8 cellular contexts compared by ENCODE assay signal in the genomic region with DNA sequence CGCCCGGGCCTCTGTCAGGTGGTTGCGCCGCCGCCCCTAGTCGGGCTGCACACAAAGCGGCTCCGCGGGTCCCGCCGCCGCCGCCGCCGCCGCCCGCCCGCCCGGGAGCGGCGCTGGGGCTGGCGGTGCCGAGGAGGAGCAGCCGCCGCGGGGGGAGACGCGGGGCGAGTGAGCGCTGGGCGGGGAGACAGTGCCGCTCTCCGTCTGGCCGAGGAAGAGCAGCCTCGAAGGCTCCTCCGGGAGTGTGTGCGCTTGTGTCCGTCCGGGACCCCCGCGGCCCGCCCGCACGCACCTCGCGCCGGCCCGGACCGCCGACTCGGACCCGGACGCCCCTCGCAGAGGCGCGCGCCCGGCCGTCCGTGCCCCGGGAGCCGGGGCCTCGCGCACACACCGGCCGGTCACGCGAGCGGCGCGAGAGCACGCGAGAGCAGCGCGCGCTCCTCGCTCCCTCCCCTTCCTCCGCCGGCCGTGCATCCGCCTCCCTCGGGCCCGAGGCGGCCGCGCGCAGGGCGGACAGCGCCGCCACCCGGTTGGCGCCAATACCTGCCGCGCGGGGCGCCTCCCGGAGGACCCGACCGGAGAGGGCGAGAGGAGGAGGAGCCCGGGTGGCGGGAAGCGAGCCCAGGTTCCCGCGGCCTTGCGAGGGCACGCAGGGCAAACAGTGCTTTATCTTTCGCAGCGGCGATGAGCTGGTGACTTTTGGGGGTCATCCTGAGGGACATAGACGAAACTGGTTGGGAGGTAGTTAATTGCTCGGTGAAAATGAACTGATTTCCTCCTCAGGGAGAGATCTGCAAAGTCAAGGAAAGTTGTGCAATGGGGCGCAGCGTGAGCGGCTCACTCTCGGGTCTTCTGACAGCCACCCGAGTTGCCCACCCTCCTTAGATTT. TPM values are rescaled to one million over a fixed set of nuclear protein-coding genes. Genes with fewer than 3 reads are reported as not detected.
A peak's percentile ranks its signal among the peaks of the same experiment; 100 is the strongest.
DNase-seq lines count a peak whose midpoint lies in the region; ATAC-seq, FAIRE-seq and TF ChIP-seq lines count a peak whose summit lies in the region.

A gene with protein sequence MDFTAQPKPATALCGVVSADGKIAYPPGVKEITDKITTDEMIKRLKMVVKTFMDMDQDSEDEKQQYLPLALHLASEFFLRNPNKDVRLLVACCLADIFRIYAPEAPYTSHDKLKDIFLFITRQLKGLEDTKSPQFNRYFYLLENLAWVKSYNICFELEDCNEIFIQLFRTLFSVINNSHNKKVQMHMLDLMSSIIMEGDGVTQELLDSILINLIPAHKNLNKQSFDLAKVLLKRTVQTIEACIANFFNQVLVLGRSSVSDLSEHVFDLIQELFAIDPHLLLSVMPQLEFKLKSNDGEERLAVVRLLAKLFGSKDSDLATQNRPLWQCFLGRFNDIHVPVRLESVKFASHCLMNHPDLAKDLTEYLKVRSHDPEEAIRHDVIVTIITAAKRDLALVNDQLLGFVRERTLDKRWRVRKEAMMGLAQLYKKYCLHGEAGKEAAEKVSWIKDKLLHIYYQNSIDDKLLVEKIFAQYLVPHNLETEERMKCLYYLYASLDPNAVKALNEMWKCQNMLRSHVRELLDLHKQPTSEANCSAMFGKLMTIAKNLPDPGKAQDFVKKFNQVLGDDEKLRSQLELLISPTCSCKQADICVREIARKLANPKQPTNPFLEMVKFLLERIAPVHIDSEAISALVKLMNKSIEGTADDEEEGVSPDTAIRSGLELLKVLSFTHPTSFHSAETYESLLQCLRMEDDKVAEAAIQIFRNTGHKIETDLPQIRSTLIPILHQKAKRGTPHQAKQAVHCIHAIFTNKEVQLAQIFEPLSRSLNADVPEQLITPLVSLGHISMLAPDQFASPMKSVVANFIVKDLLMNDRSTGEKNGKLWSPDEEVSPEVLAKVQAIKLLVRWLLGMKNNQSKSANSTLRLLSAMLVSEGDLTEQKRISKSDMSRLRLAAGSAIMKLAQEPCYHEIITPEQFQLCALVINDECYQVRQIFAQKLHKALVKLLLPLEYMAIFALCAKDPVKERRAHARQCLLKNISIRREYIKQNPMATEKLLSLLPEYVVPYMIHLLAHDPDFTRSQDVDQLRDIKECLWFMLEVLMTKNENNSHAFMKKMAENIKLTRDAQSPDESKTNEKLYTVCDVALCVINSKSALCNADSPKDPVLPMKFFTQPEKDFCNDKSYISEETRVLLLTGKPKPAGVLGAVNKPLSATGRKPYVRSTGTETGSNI (N-terminal part only) (minus strand): TSS at position 423 of the 889 bp plus-strand sequence. CDS start 1,334 bp downstream, outside the sequence.

- peak within 1 kb of the TSS; percentile 98 for H3K4me2 ChIP-seq in OCI-LY1 (ENCODE audit: low read length)

- H3F3A ChIP-seq in OCI-LY1 (ENCODE audit: insufficient read depth, low read length): no peaks in the 10 kb centered on the region

- H3K4me3 ChIP-seq in OCI-LY1 (ENCODE audit: low read depth, low read length, poor library complexity, severe bottlenecking) (peak within 1 kb of the TSS; percentile 93), mucosa of descending colon (peak within 1 kb of the TSS; percentile 78)

- DNase-seq in D721Med (ENCODE audit: insufficient read length, low spot score) (peak; percentile 63), HuH-7 (ENCODE audit: low spot score) (peak; percentile 88), activated T-cell treated with anti-CD3 and anti-CD28 coated beads for 1 hour (ENCODE audit: low read depth) (peak; percentile 84), epidermal melanocyte (ENCODE audit: insufficient read length, low spot score) (peak; percentile 71), mucosa of descending colon (peak; percentile 86 to 95 (median 93))
- peak; percentile 83 for DNase-seq in stimulated activated CD8-positive, alpha-beta memory T cell treated with anti-CD3 and anti-CD28 coated beads, Interleukin-4, amount 100 ng/mL, for 24 hours (ENCODE audit: low read depth)

- FAIRE-seq in D721Med (lab: Jason Lieb, UNC): no peak

- peak within 1 kb of the TSS; percentile 69 for H2AFZ ChIP-seq in OCI-LY1 (ENCODE audit: low read length)

- no peaks in the 10 kb centered on the region for H3K9me2 ChIP-seq in OCI-LY1 (ENCODE audit: low read depth, low read length)

- H3K27me3 ChIP-seq in OCI-LY1 (ENCODE audit: insufficient read depth, low read length): no peaks in the 10 kb centered on the region

- peaks cover 41% of the 10 kb centered on the region for H3K79me2 ChIP-seq in OCI-LY1 (ENCODE audit: insufficient read depth, low read length)

- no peaks in the 10 kb centered on the region for H4K20me1 ChIP-seq in OCI-LY1 (ENCODE audit: insufficient read depth, low read length)

- H3K9me3 ChIP-seq in OCI-LY1 (ENCODE audit: low read length): no peaks in the 10 kb centered on the region
- no peaks in the 10 kb centered on the region for H3K9me3 ChIP-seq in mucosa of descending colon

- H3K4me1 ChIP-seq in OCI-LY1 (ENCODE audit: insufficient read depth, low read length, severe bottlenecking) (peaks cover 30% of the 10 kb centered on the region), mucosa of descending colon (ENCODE audit: low read depth) (peaks cover 11% of the 10 kb centered on the region)

- peak; percentile 85 for TF ChIP-seq CTCF in D721Med (IDR thresholded peaks at IDR 0.05; ENCODE audit: insufficient read depth, missing control alignments)
- TF ChIP-seq CTCF in OCI-LY1 (IDR thresholded peaks at IDR 0.05; ENCODE audit: low read length): peak; percentile 79
- TF ChIP-seq CTCF in mucosa of descending colon (IDR thresholded peaks at IDR 0.05): peak; percentile 94

- intact Hi-C loops in mucosa of descending colon (cut with DNase I, micrococcal nuclease): loop anchor here in 1 of 2 donors (5.0 to 10.0 kb wide), 2 partner anchors 283 to 510 kb away; a partner anchor contains a TSS

- H3K9ac ChIP-seq in OCI-LY1 (ENCODE audit: low read length): peak within 1 kb of the TSS; percentile 98

- peak within 1 kb of the TSS; percentile 91 for H3K27ac ChIP-seq in OCI-LY1 (ENCODE audit: low read depth, low read length, poor library complexity, severe bottlenecking)

- ATAC-seq in GM21515 (IDR thresholded peaks at IDR 0.05; ENCODE audit: unreplicated experiment): peak; percentile 81
- ATAC-seq in mucosa of descending colon: peak; percentile 95

- H3K36me3 ChIP-seq in OCI-LY1 (ENCODE audit: insufficient read depth, low read length) (peaks cover 33% of the 10 kb centered on the region), mucosa of descending colon (ENCODE audit: low read depth) (no peaks in the 10 kb centered on the region)

RNA-seq across cellular contexts. Expression of the gene that starts here (rescaled TPM):
- 10 to 100 TPM; 53.4 to 68.3 (median 64.7) TPM for total RNA-seq in mucosa of descending colon

Comparison
In these comparisons a context has a peak if more than half of its experiments do, and no peak if none do; other contexts are left out.
1. Peak in every context shown above with its lines: DNase-seq, ATAC-seq, H3K4me3 ChIP-seq and H3K27ac ChIP-seq.